In genomic region chr1:2414297-2414958, GRCh38 we compare ENCODE assay signal across 8 cellular contexts. TPM values are rescaled to one million over a fixed set of nuclear protein-coding genes. Genes with fewer than 3 reads are reported as not detected.
DNase-seq lines count a peak whose midpoint lies in the region; ATAC-seq and TF ChIP-seq lines count a peak whose summit lies in the region.

No MANE protein-coding gene starts in this region.

- peak overlapping the region; percentile 84 to 92 (median 89) for H3K4me3 Mint-ChIP-seq in CD8-positive, alpha-beta memory T cell
- peak overlapping the region; percentile 83 to 93 (median 86) for H3K4me3 Mint-ChIP-seq in naive B cell

- peaks cover 30 to 64% (median 30%) of the 10 kb centered on the region in 3 donors for H3K4me1 Mint-ChIP-seq in CD8-positive, alpha-beta memory T cell
- peaks cover 25 to 38% (median 37%) of the 10 kb centered on the region in 3 donors for H3K4me1 Mint-ChIP-seq in naive B cell

- no peak for TF ChIP-seq EP300 in esophagus muscularis mucosa (IDR thresholded peaks at IDR 0.05)

- no peak for TF ChIP-seq POLR2A in esophagus muscularis mucosa (IDR thresholded peaks at IDR 0.05; ENCODE audit: low read depth)

- H3K36me3 Mint-ChIP-seq in CD8-positive, alpha-beta memory T cell = peaks cover 0 to 14% (median 0%) of the 10 kb centered on the region in 3 donors
- no peaks in the 10 kb centered on the region for H3K36me3 Mint-ChIP-seq in naive B cell

- no peaks in the 10 kb centered on the region for H3K36me3 ChIP-seq in CD8-positive, alpha-beta memory T cell (ENCODE audit: insufficient read depth, low read length)
- peaks cover 0 to 8% (median 4%) of the 10 kb centered on the region in 4 donors for H3K36me3 ChIP-seq in esophagus muscularis mucosa

- 3% methylated on average over 19 of the region's 25 CpGs for WGBS in esophagus muscularis mucosa

- H3K27ac Mint-ChIP-seq in CD8-positive, alpha-beta memory T cell = peak overlapping the region; percentile 85 to 98 (median 94)
- H3K27ac Mint-ChIP-seq in naive B cell = peak overlapping the region; percentile 49 to 93 (median 90)

- H3K9me3 Mint-ChIP-seq in CD8-positive, alpha-beta memory T cell = no peaks in the 10 kb centered on the region
- no peaks in the 10 kb centered on the region for H3K9me3 Mint-ChIP-seq in naive B cell

- no peaks in the 10 kb centered on the region for H3K27me3 ChIP-seq in CD8-positive, alpha-beta memory T cell (ENCODE audit: insufficient read depth, low read length, poor library complexity, severe bottlenecking)
- peaks cover 0 to 43% (median 16%) of the 10 kb centered on the region in 4 donors for H3K27me3 ChIP-seq in esophagus muscularis mucosa

- CTCF ChIA-PET in CD8-positive, alpha-beta memory T cell (lab: Charles Lee) = interaction anchor here (0.8 to 4.4 kb wide), 14 partner anchors 10 to 231 kb away, joined by 3 to 49 read pairs (median 6); partner anchors contain the start of genes HES5, MORN1, PRXL2B and RER1

- intact Hi-C loops in esophagus muscularis mucosa (cut with DNase I) = loop anchor here (1.0 to 5.0 kb wide), 3 partner anchors 113 to 228 kb away; partner anchors contain the start of gene PANK4

- peak; percentile 70 to 87 (median 75) for DNase-seq in CD8-positive, alpha-beta memory T cell
- peak; percentile 77 for DNase-seq in HT-29 (ENCODE audit: low spot score)
- peak; percentile 80 for DNase-seq in OCI-M1 (lab: John Stamatoyannopoulos, UW)
- peak; percentile 77 for DNase-seq in activated T-cell treated with anti-CD3 and anti-CD28 coated beads for 48 hours (ENCODE audit: low read depth)
- no peak for DNase-seq in esophagus muscularis mucosa (ENCODE audit: extremely low spot score)
- DNase-seq in naive B cell = peak; percentile 78
- DNase-seq in stimulated activated CD8-positive, alpha-beta memory T cell treated with anti-CD3 and anti-CD28 coated beads, Interleukin-7, amount 100 ng/mL, for 48 hours (ENCODE audit: extremely low read depth in 1 of 2, low read depth in 1 of 2) = peak; percentile 58 to 69

- no peaks in the 10 kb centered on the region for H3K9me3 ChIP-seq in CD8-positive, alpha-beta memory T cell (ENCODE audit: low read length)
- H3K9me3 ChIP-seq in esophagus muscularis mucosa = no peaks in the 10 kb centered on the region

- ATAC-seq in naive B cell (ENCODE audit: low read depth in 2 of 2) (peak; percentile 27 to 29), HG03159 (IDR thresholded peaks at IDR 0.05; ENCODE audit: unreplicated experiment) (no peak)

- peaks cover 0 to 2% of the 10 kb centered on the region in 2 donors for H3K27me3 Mint-ChIP-seq in CD8-positive, alpha-beta memory T cell
- peaks cover 0 to 8% (median 0%) of the 10 kb centered on the region in 3 donors for H3K27me3 Mint-ChIP-seq in naive B cell

- POLR2A ChIA-PET in CD8-positive, alpha-beta memory T cell (lab: Charles Lee) = interaction anchor here (0.6 to 2.5 kb wide), 4 partner anchors 23 to 134 kb away, joined by 3 to 20 read pairs (median 12); partner anchors contain the start of genes MORN1, PANK4 and RER1

- peaks cover 55% of the 10 kb centered on the region for H3K4me1 ChIP-seq in CD8-positive, alpha-beta memory T cell (ENCODE audit: insufficient read depth, low read length)
- H3K4me1 ChIP-seq in esophagus muscularis mucosa = peaks cover 27 to 37% (median 30%) of the 10 kb centered on the region in 4 donors

- peak; percentile 91 to 96 (median 93) for TF ChIP-seq CTCF in esophagus muscularis mucosa (IDR thresholded peaks at IDR 0.05)

- peak overlapping the region; percentile 90 for H3K27ac ChIP-seq in CD8-positive, alpha-beta memory T cell (ENCODE audit: low read depth, low read length)
- peak overlapping the region in 2 of 4 donors; percentile 87 to 93 for H3K27ac ChIP-seq in esophagus muscularis mucosa (replicated peaks in 1 of 4)

- peak overlapping the region; percentile 78 for H3K4me3 ChIP-seq in CD8-positive, alpha-beta memory T cell (ENCODE audit: low read length)
- H3K4me3 ChIP-seq in esophagus muscularis mucosa = peak overlapping the region in 1 of 4 donors; percentile 39

RNA-seq across cellular contexts. Expression of gene PEX10, which starts 2.1 kb away (rescaled TPM):
- total RNA-seq in CD8-positive, alpha-beta memory T cell = 10 to 100 TPM; 25.6 to 26.2 TPM
- polyA plus RNA-seq in CD8-positive, alpha-beta memory T cell = 8.9 TPM
- total RNA-seq in HT-29 (2014; rRNA removed; shearing (Covaris generic)) = 72.2 and 76.7 TPM in 2 replicates
- total RNA-seq in esophagus muscularis mucosa = 10 to 100 TPM; 14.2 to 27.1 (median 20.3) TPM
- polyA plus RNA-seq in naive B cell (ENCODE audit: low read depth in 6 of 6) = 10 to 100 TPM; 10.7 to 24.1 (median 15.1) TPM

RNA-seq across cellular contexts. Expression of gene RER1, which starts 22.8 kb away (rescaled TPM):
- total RNA-seq in CD8-positive, alpha-beta memory T cell = 100 to 1,000 TPM; 214 to 222 TPM
- polyA plus RNA-seq in CD8-positive, alpha-beta memory T cell = 166 TPM
- total RNA-seq in HT-29 (2014; rRNA removed; shearing (Covaris generic)) = 60.1 and 66.2 TPM in 2 replicates
- total RNA-seq in esophagus muscularis mucosa = 10 to 100 TPM; 47.3 to 67.3 (median 56.4) TPM
- 100 to 1,000 TPM; 116 to 129 (median 121) TPM for polyA plus RNA-seq in naive B cell (ENCODE audit: low read depth in 6 of 6)

RNA-seq across cellular contexts. Expression of gene MORN1, which starts 23.1 kb away (rescaled TPM):
- total RNA-seq in CD8-positive, alpha-beta memory T cell = 10 to 100 TPM in 1 of 2 experiments, 1 to 10 TPM in 1; 9.4 to 10.4 TPM
- 3.3 TPM for polyA plus RNA-seq in CD8-positive, alpha-beta memory T cell
- 19.3 and 23.6 TPM in 2 replicates for total RNA-seq in HT-29 (2014; rRNA removed; shearing (Covaris generic))
- total RNA-seq in esophagus muscularis mucosa = 1 to 10 TPM; 7.0 to 9.8 (median 8.0) TPM
- polyA plus RNA-seq in naive B cell (ENCODE audit: low read depth in 6 of 6) = 1 to 10 TPM in 5 of 6 donors, under 1 TPM in 1; 0.29 to 7.1 (median 6.1) TPM
